Comparison of ENCODE assay signal across 1 cellular context in genomic region chr4:82268050-82268825, GRCh38.
TF ChIP-seq lines count a peak whose summit lies in the region.

No MANE protein-coding gene starts in this region.

TF ChIP-seq in IMR-90, 13 proteins besides CTCF, POLR2A, EP300 and RAD21 (continued from another document):
- no peak for TF ChIP-seq RCOR1 (IDR thresholded peaks at IDR 0.05; ENCODE audit: insufficient replicate concordance, low read length)
- no peak for TF ChIP-seq CEBPB (IDR thresholded peaks at IDR 0.05; ENCODE audit: low read depth, low read length)
- peak; percentile 65 for TF ChIP-seq SMC3 (IDR thresholded peaks at IDR 0.05; ENCODE audit: low read depth, low read length)
